In genomic region chr3:156553705-156554356, GRCh38 we compare ENCODE assay signal across 8 cellular contexts. TPM values are rescaled to one million over a fixed set of nuclear protein-coding genes. Genes with fewer than 3 reads are reported as not detected.
DNase-seq lines count a peak whose midpoint lies in the region; ATAC-seq and TF ChIP-seq lines count a peak whose summit lies in the region.

No MANE protein-coding gene starts in this region.

- H3K27ac ChIP-seq in OCI-LY7 (ENCODE audit: low read depth, low read length, poor library complexity, severe bottlenecking): no peak overlapping the region
- peak overlapping the region; percentile 85 for H3K27ac ChIP-seq in naive thymus-derived CD4-positive, alpha-beta T cell (ENCODE audit: low read depth, low read length)

- peaks cover 53% of the 10 kb centered on the region for H3K36me3 ChIP-seq in OCI-LY7 (ENCODE audit: insufficient read depth, low read length)
- H3K36me3 ChIP-seq in naive thymus-derived CD4-positive, alpha-beta T cell (ENCODE audit: control insufficient read depth in 2 of 3, insufficient read depth in 3 of 3, low read length in 3 of 3): peaks cover 0 to 28% (median 6%) of the 10 kb centered on the region in 3 experiments

- no peaks in the 10 kb centered on the region for H3K27me3 ChIP-seq in naive thymus-derived CD4-positive, alpha-beta T cell (ENCODE audit: control insufficient read depth in 2 of 2, insufficient read depth in 2 of 2, low read length in 2 of 2)

- DNase-seq in SIG-M5 treated with dmso at 0.1 percent for 504 hours (lab: John Stamatoyannopoulos, UW; ENCODE audit: unreplicated experiment) (peak; percentile 40), SIG-M5 (lab: John Stamatoyannopoulos, UW) (no peak), OCI-LY7 (ENCODE audit: low spot score) (peak; percentile 24), dermis blood vessel endothelial cell (peak; percentile 66), NCI-H1694 treated with DMSO at 0.1 percent for 48 hours (lab: John Stamatoyannopoulos, UW) (no peak), GM10266 (ENCODE audit: extremely low spot score) (no peak)
- no peak for DNase-seq in naive thymus-derived CD4-positive, alpha-beta T cell

- peaks cover 11% of the 10 kb centered on the region for H3K4me1 ChIP-seq in OCI-LY7 (ENCODE audit: insufficient read depth, low read length, poor library complexity, severe bottlenecking)
- peaks cover 16% of the 10 kb centered on the region in 2 donors for H3K4me1 ChIP-seq in naive thymus-derived CD4-positive, alpha-beta T cell (ENCODE audit: control insufficient read depth in 2 of 2, insufficient read depth in 2 of 2, low read length in 2 of 2)

- H3K79me2 ChIP-seq in OCI-LY7 (ENCODE audit: insufficient read depth, low read depth, low read length): peaks cover 54% of the 10 kb centered on the region

- H2AFZ ChIP-seq in OCI-LY7 (ENCODE audit: low read length): peak overlapping the region; percentile 59; the same call in 1 of the 2 replicates

- BruUV-seq in OCI-LY7 (replicated peaks; lab: Mats Ljungman, UMichigan): no TSS peak

- POLR2A ChIA-PET in OCI-LY7 (lab: Charles Lee): interaction anchor here (0.7 to 2.8 kb wide), 18 partner anchors 10 to 700 kb away, joined by 3 to 23 read pairs (median 6); partner anchors contain the start of genes SLC33A1 and TIPARP
- POLR2A ChIA-PET in naive thymus-derived CD4-positive, alpha-beta T cell (lab: Charles Lee): interaction anchor here (0.6 to 3.2 kb wide), 12 partner anchors 10 to 621 kb away, joined by 3 to 46 read pairs (median 4); partner anchors contain the start of genes CCNL1 and TIPARP

- no peak for ATAC-seq in naive thymus-derived CD4-positive, alpha-beta T cell
- no peak for ATAC-seq in HG03108 (IDR thresholded peaks at IDR 0.05; ENCODE audit: unreplicated experiment)

- peaks cover 12 to 25% (median 18%) of the 10 kb centered on the region in 5 donors for H3K36me3 Mint-ChIP-seq in naive thymus-derived CD4-positive, alpha-beta T cell

- H3K4me3 Mint-ChIP-seq in naive thymus-derived CD4-positive, alpha-beta T cell: peak overlapping the region; percentile 88 to 98 (median 97)

- H3K4me1 Mint-ChIP-seq in naive thymus-derived CD4-positive, alpha-beta T cell: peaks cover 31 to 63% (median 52%) of the 10 kb centered on the region in 7 donors

- no peaks in the 10 kb centered on the region for H3K9me3 ChIP-seq in OCI-LY7 (ENCODE audit: low read length)
- H3K9me3 ChIP-seq in naive thymus-derived CD4-positive, alpha-beta T cell (ENCODE audit: control insufficient read depth in 2 of 3, low read length in 3 of 3): no peaks in the 10 kb centered on the region

- H3K9me3 Mint-ChIP-seq in naive thymus-derived CD4-positive, alpha-beta T cell: peaks cover 0 to 5% (median 0%) of the 10 kb centered on the region in 11 donors

- H3K4me3 ChIP-seq in OCI-LY7 (ENCODE audit: low read depth, low read length, poor library complexity, severe bottlenecking): peak overlapping the region; percentile 96
- H3K4me3 ChIP-seq in naive thymus-derived CD4-positive, alpha-beta T cell (ENCODE audit: low read length): peak overlapping the region; percentile 95

- H4K20me1 ChIP-seq in OCI-LY7 (ENCODE audit: insufficient read depth, low read length): peaks cover 16% of the 10 kb centered on the region; the same call in 1 of the 2 replicates

- H3K4me2 ChIP-seq in OCI-LY7 (ENCODE audit: low read length): peak overlapping the region; percentile 93

- intact Hi-C loops in OCI-LY7 (cut with micrococcal nuclease; ENCODE audit: unreplicated experiment): loop anchor here (2.0 kb wide), 2 partner anchors 535 to 607 kb away; partner anchors contain the start of gene CCNL1
- intact Hi-C loops in naive thymus-derived CD4-positive, alpha-beta T cell (cut with micrococcal nuclease): loop anchor here (2.0 to 10.0 kb wide), 5 partner anchors 29 to 699 kb away; partner anchors contain the start of genes GMPS (in 1 of the 2), LEKR1 (in 1 of the 2) and SLC33A1 (in 1 of the 2)

- CTCF ChIA-PET in OCI-LY7 (lab: Charles Lee; ENCODE audit: unreplicated experiment): no interaction called here
- CTCF ChIA-PET in naive thymus-derived CD4-positive, alpha-beta T cell (lab: Charles Lee): interaction anchor here (0.5 to 2.3 kb wide), 7 partner anchors 10 to 615 kb away, joined by 3 to 7 read pairs (median 4); no protein-coding TSS in a partner anchor

- peak overlapping the region; percentile 89 to 96 (median 92) for H3K27ac Mint-ChIP-seq in naive thymus-derived CD4-positive, alpha-beta T cell

- H3K27me3 Mint-ChIP-seq in naive thymus-derived CD4-positive, alpha-beta T cell: no peaks in the 10 kb centered on the region

- no peaks in the 10 kb centered on the region for H3K9me2 ChIP-seq in OCI-LY7 (ENCODE audit: insufficient read depth, low read length)

- TF ChIP-seq CTCF in OCI-LY7 (conservative IDR thresholded peaks at IDR 0.05; ENCODE audit: low read length): no peak
- TF ChIP-seq CTCF in GM10266 (IDR thresholded peaks at IDR 0.05; ENCODE audit: control insufficient read depth, insufficient read depth, low read depth, missing control alignments): no peak

RNA-seq across cellular contexts. Expression of gene SSR3, which starts 1.1 kb away (rescaled TPM):
- total RNA-seq in OCI-LY7 (2014; rRNA removed; shearing (Covaris generic)): 61.2 and 63.3 TPM in 2 replicates
- total RNA-seq in OCI-LY7 (2022) (145 and 158 TPM in 2 replicates), dermis blood vessel endothelial cell (290 and 364 TPM in 2 replicates)
- total RNA-seq in naive thymus-derived CD4-positive, alpha-beta T cell: 100 to 1,000 TPM in 1 of 5 experiments, 10 to 100 TPM in 4; 56.0 to 158 (median 76.2) TPM
- 100 to 1,000 TPM in 1 of 2 donors, 10 to 100 TPM in 1; 85.2 to 100 TPM for polyA plus RNA-seq in naive thymus-derived CD4-positive, alpha-beta T cell

Comparison
In these comparisons a context has a peak if more than half of its experiments do, and no peak if none do; other contexts are left out.
1. DNase-seq: peak in SIG-M5 treated with dmso at 0.1 percent for 504 hours (single experiment), OCI-LY7 (single experiment) and dermis blood vessel endothelial cell (single experiment); none in SIG-M5 (single experiment), naive thymus-derived CD4-positive, alpha-beta T cell (0 of 9), NCI-H1694 treated with DMSO at 0.1 percent for 48 hours (single experiment) and GM10266 (single experiment).